Comparison of ENCODE assay signal across 27 cellular contexts in the genomic region with DNA sequence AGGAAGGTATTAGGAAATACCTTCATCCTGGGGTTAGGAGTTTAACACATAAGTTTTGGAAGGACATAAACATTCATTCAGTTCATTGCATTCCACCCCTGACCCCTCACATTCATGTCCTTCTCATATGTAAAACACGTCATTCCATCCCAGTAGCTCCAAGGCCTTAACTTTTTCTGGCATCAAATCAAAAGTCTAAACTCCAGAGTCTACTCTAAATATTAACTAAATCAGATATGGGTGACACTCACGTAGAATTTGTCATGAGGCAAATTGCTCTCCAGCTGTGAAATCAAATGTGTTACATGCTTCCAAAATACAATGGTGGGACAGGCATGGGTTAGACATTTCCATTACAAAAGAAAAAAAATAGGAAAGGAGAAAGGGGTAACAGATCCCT.
A peak's percentile ranks its signal among the peaks of the same experiment; 100 is the strongest.
DNase-seq lines count a peak whose midpoint lies in the region; ATAC-seq, FAIRE-seq and TF ChIP-seq lines count a peak whose summit lies in the region.
"Had no signal": no experiment of that assay in that cellular context is flagged by ENCODE, and none has a peak within 500 bp of the region (broad histone marks: within the 10 kb centered on the region; RNA-seq: fewer than 3 reads in every experiment).

No MANE protein-coding gene starts in this region.

- DNase-seq in HAP-1 (ENCODE audit: low spot score in 2 of 2): peak; percentile 8 to 23
- DNase-seq in choroid plexus epithelial cell (ENCODE audit: low read depth): peak; percentile 5
- no peak for DNase-seq in left lobe of liver (ENCODE audit: low spot score)
- no peak for DNase-seq in pancreas
- DNase-seq in cerebellar cortex (ENCODE audit: low spot score): no peak
- no peak for DNase-seq in urothelium cell line (ENCODE audit: low spot score)
- no peak for DNase-seq in activated CD8-positive, alpha-beta memory T cell treated with anti-CD3 and anti-CD28 coated beads for 24 hours
- no peak for DNase-seq in ovary
- DNase-seq: CD4-positive, CD25-positive, alpha-beta regulatory T cell; GM23248; H9; HFFc6; MM.1S; NCI-H1048; NCI-H1417 treated with DMSO at 0.1 percent for 48 hours; NCI-H1694 treated with DMSO at 0.1 percent for 48 hours; NCI-H2081; NCI-H2227 treated with DMSO at 0.1 percent for 48 hours; NCI-H526 treated with DMSO at 0.1 percent for 48 hours; OCI-M1; Peyer's patch; SIG-M5 had no signal

- H3K4me1 ChIP-seq in HAP-1 (peaks cover 14% of the 10 kb centered on the region), pancreas (peaks cover 0 to 23% (median 15%) of the 10 kb centered on the region in 3 donors), ovary (ENCODE audit: insufficient read depth) (no peaks in the 10 kb centered on the region)
- H3K4me1 ChIP-seq: Peyer's patch had no signal

- no peak for FAIRE-seq in pancreas (lab: Jason Lieb, UNC)
- FAIRE-seq in urothelium cell line (lab: Jason Lieb, UNC): no peak
- FAIRE-seq: A204.1, D721Med had no signal

- no peak overlapping the region for H3K4me3 ChIP-seq in HAP-1
- H3K4me3 ChIP-seq in choroid plexus epithelial cell (ENCODE audit: low read depth, low read length): no peak overlapping the region
- H3K4me3 ChIP-seq in pancreas: no peak overlapping the region
- no peak overlapping the region for H3K4me3 ChIP-seq in ovary
- H3K4me3 ChIP-seq: BLaER1, GM23248, Peyer's patch, SK-N-MC had no signal

- H3K36me3 ChIP-seq in HAP-1 (replicated peaks): no peaks in the 10 kb centered on the region
- no peaks in the 10 kb centered on the region for H3K36me3 ChIP-seq in pancreas
- no peaks in the 10 kb centered on the region for H3K36me3 ChIP-seq in ovary
- H3K36me3 ChIP-seq: BLaER1, Peyer's patch had no signal

- ATAC-seq in left lobe of liver (peak; percentile 87), pancreas (peak; percentile 55 to 80 (median 76))

- TF ChIP-seq CTCF in choroid plexus epithelial cell (conservative IDR thresholded peaks at IDR 0.05; ENCODE audit: low read depth, low read length) (no peak), pancreas (IDR thresholded peaks at IDR 0.05) (no peak), ovary (IDR thresholded peaks at IDR 0.05) (no peak)

- no peaks in the 10 kb centered on the region for H3K9me3 ChIP-seq in HAP-1
- H3K9me3 ChIP-seq in pancreas: no peaks in the 10 kb centered on the region
- no peaks in the 10 kb centered on the region for H3K9me3 ChIP-seq in ovary
- H3K9me3 ChIP-seq: BLaER1, Peyer's patch had no signal

- TF ChIP-seq POLR2A in ovary (IDR thresholded peaks at IDR 0.05): no peak

- H3K27me3 ChIP-seq in HAP-1 (ENCODE audit: low read depth): no peaks in the 10 kb centered on the region
- no peaks in the 10 kb centered on the region for H3K27me3 ChIP-seq in pancreas
- H3K27me3 ChIP-seq in ovary: no peaks in the 10 kb centered on the region
- H3K27me3 ChIP-seq: BLaER1, Peyer's patch had no signal

- intact Hi-C loops in pancreas (cut with DNase I): no loop called here
- intact Hi-C loops in ovary (cut with DNase I): no loop called here

- no peak for TF ChIP-seq EP300 in ovary (IDR thresholded peaks at IDR 0.05)

- H3K27ac ChIP-seq in pancreas (peak overlapping the region in 2 of 4 donors; percentile 13 to 42), ovary (no peak overlapping the region)
- H3K27ac ChIP-seq: BLaER1, GM23248, KMS-11, Peyer's patch, SK-N-MC had no signal

- WGBS in pancreas, 2 donors: 12 to 17% methylated on average over 2 of the region's 2 CpGs
- 84 to 97% (median 91%) methylated on average over 2 of the region's 2 CpGs for WGBS in ovary, 3 donors

- in situ Hi-C loops in HAP-1 (cut with MboI; ENCODE audit: low sequenced_read_pairs): no loop called here

Comparison
In these comparisons a context has a peak if more than half of its experiments do, and no peak if none do; other contexts are left out.
1. DNase-seq: peak in HAP-1 (2 of 2) and choroid plexus epithelial cell (single experiment); none in left lobe of liver (single experiment), pancreas (0 of 6), cerebellar cortex (single experiment), urothelium cell line (single experiment), activated CD8-positive, alpha-beta memory T cell treated with anti-CD3 and anti-CD28 coated beads for 24 hours (single experiment) and ovary (0 of 5).